In genomic region chr12:3117628-3118027, GRCh38 we compare ENCODE assay signal across 11 cellular contexts. TPM values are rescaled to one million over a fixed set of nuclear protein-coding genes. Genes with fewer than 3 reads are reported as not detected.
DNase-seq lines count a peak whose midpoint lies in the region; ATAC-seq and TF ChIP-seq lines count a peak whose summit lies in the region.
"Had no signal": no experiment of that assay in that cellular context is flagged by ENCODE, and none has a peak within 500 bp of the region (broad histone marks: within the 10 kb centered on the region; RNA-seq: fewer than 3 reads in every experiment).

No MANE protein-coding gene starts in this region.

- no peak for TF ChIP-seq CTCF in RWPE2 (IDR thresholded peaks at IDR 0.05; ENCODE audit: poor library complexity, severe bottlenecking)
- TF ChIP-seq CTCF in fibroblast of mammary gland (conservative IDR thresholded peaks at IDR 0.05; ENCODE audit: control insufficient read depth, insufficient read depth, low read depth, low read length) = no peak

- H3K4me3 ChIP-seq in RWPE2 (ENCODE audit: severe bottlenecking) (no peak overlapping the region), fibroblast of mammary gland (ENCODE audit: control insufficient read depth, low read depth, low read length) (no peak overlapping the region)
- H3K4me3 ChIP-seq: neural progenitor cell had no signal

- H3K27ac ChIP-seq in RWPE2 (ENCODE audit: poor library complexity, severe bottlenecking) = peak overlapping the region; percentile 53
- H3K27ac ChIP-seq: neural progenitor cell, VCaP had no signal

- no peaks in the 10 kb centered on the region for H3K9me3 ChIP-seq in RWPE2 (ENCODE audit: severe bottlenecking)

- H3K27me3 ChIP-seq in RWPE2 (ENCODE audit: insufficient read depth, poor library complexity, severe bottlenecking) = no peaks in the 10 kb centered on the region
- H3K27me3 ChIP-seq: neural progenitor cell had no signal

- DNase-seq in EH (ENCODE audit: low read depth) (peak; percentile 95), RWPE2 (ENCODE audit: low spot score) (no peak), fibroblast of mammary gland (ENCODE audit: low read depth) (peak; percentile 94), renal cortical epithelial cell (ENCODE audit: low read depth) (peak; percentile 97), GF-D8 (lab: John Stamatoyannopoulos, UW) (no peak), HT-29 (ENCODE audit: low spot score) (no peak), 8988T (no peak)
- DNase-seq: activated naive CD4-positive, alpha-beta T cell had no signal

- ATAC-seq in RWPE2 (ENCODE audit: low read depth) (peak; percentile 83), HG02759 (IDR thresholded peaks at IDR 0.05; ENCODE audit: unreplicated experiment) (no peak)

- no peaks in the 10 kb centered on the region for H3K36me3 ChIP-seq in RWPE2 (ENCODE audit: low read depth)
- H3K36me3 ChIP-seq: neural progenitor cell had no signal

- peaks cover 26% of the 10 kb centered on the region for H3K4me1 ChIP-seq in RWPE2 (ENCODE audit: insufficient read depth, poor library complexity, severe bottlenecking)

RNA-seq across cellular contexts. Expression of gene TSPAN9, which starts 40.4 kb away (rescaled TPM):
- 24.7 and 91.3 TPM in 2 replicates for total RNA-seq in renal cortical epithelial cell
- total RNA-seq in HT-29 (2014; rRNA removed; shearing (Covaris generic)) = 11.3 and 12.0 TPM in 2 replicates

Comparison
In these comparisons a context has a peak if more than half of its experiments do, and no peak if none do; other contexts are left out.
1. DNase-seq: peak in EH (single experiment), fibroblast of mammary gland (single experiment) and renal cortical epithelial cell (single experiment); none in RWPE2 (single experiment), GF-D8 (single experiment), HT-29 (single experiment) and 8988T (single experiment).